In the genomic region with DNA sequence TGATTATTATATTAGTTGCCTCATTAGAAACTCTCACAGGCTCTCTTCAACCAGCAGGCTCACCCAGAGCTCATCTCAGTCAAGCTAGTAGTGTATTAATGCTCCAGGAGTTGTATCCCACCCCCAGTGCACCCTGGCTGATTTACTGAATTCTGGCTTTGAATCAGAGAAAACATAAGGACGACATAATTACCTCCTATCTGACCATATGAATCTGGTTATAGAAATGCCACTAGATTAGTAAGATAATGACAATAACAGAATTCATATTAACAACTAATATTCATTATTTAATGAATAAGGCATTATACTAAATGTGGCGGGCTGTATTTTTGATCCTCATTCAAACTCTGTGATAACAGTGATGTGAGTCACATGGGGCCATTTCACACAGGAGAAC, we compare ENCODE assay signal across 1 cellular context.
TF ChIP-seq lines count a peak whose summit lies in the region.

No MANE protein-coding gene starts in this region.

TF ChIP-seq in SK-N-SH treated with all-trans-retinoic acid at 6 μM for 48 hours, 23 proteins besides CTCF, POLR2A, EP300 and RAD21:
- TF ChIP-seq, protein P1, sequence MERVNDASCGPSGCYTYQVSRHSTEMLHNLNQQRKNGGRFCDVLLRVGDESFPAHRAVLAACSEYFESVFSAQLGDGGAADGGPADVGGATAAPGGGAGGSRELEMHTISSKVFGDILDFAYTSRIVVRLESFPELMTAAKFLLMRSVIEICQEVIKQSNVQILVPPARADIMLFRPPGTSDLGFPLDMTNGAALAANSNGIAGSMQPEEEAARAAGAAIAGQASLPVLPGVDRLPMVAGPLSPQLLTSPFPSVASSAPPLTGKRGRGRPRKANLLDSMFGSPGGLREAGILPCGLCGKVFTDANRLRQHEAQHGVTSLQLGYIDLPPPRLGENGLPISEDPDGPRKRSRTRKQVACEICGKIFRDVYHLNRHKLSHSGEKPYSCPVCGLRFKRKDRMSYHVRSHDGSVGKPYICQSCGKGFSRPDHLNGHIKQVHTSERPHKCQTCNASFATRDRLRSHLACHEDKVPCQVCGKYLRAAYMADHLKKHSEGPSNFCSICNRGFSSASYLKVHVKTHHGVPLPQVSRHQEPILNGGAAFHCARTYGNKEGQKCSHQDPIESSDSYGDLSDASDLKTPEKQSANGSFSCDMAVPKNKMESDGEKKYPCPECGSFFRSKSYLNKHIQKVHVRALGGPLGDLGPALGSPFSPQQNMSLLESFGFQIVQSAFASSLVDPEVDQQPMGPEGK (CRISPR knock-in tag; IDR thresholded peaks at IDR 0.05; ENCODE audit: borderline replicate concordance), result no peak
- TF ChIP-seq TCF4 (CRISPR knock-in tag; IDR thresholded peaks at IDR 0.05; ENCODE audit: borderline replicate concordance) (peak; percentile 87), ZFP3 (CRISPR knock-in tag; IDR thresholded peaks at IDR 0.05) (no peak), CSDC2 (CRISPR knock-in tag; IDR thresholded peaks at IDR 0.05) (no peak), ESRRG (CRISPR knock-in tag; IDR thresholded peaks at IDR 0.05) (no peak), RARB (CRISPR knock-in tag; IDR thresholded peaks at IDR 0.05) (no peak), GLIS3 (CRISPR knock-in tag; IDR thresholded peaks at IDR 0.05) (no peak; the same call in 1 of the 2 replicates), ISL1 (CRISPR knock-in tag; IDR thresholded peaks at IDR 0.05) (peak; percentile 28; the same call in 1 of the 2 replicates), OSR1 (CRISPR knock-in tag; IDR thresholded peaks at IDR 0.05) (no peak)
